ENCODE assay signal across 27 cellular contexts in genomic region chr12:81500788-81501187, GRCh38.
"Had no signal": no experiment of that assay in that cellular context is flagged by ENCODE, and none has a peak within 500 bp of the region (broad histone marks: within the 10 kb centered on the region; RNA-seq: fewer than 3 reads in every experiment).

No MANE protein-coding gene starts in this region.

- H3K36me3 Mint-ChIP-seq: naive thymus-derived CD4-positive, alpha-beta T cell had no signal

- H3K9me3 Mint-ChIP-seq: activated T-cell treated with anti-CD3 and anti-CD28 coated beads, Interleukin-2, amount 50 U/mL, for 4 hours; dendritic cell treated with granulocyte-macrophage colony-stimulating factor and Interleukin-4, amounts not matched to agents 40 ng/mL and 50 ng/mL, for 4 days; neural crest cell; T-helper 2 cell treated with Interferon-gamma antibody and Interleukin-4, amounts not matched to agents 5 μg/mL and 100 μg/mL, for 36 hours had no signal

- H3K4me1 ChIP-seq: esophagus squamous epithelium, pancreas, prostate gland, testis, transverse colon had no signal

- H3K27ac Mint-ChIP-seq: activated T-helper 17 cell treated with anti-CD3 and anti-CD28 coated beads, Interleukin-2, amount 50 U/mL, for 72 hours; dendritic cell treated with granulocyte-macrophage colony-stimulating factor and Interleukin-4, amounts not matched to agents 40 ng/mL and 50 ng/mL, for 4 days; naive thymus-derived CD4-positive, alpha-beta T cell; T-helper 2 cell treated with Interferon-gamma antibody and Interleukin-4, amounts not matched to agents 5 μg/mL and 100 μg/mL, for 36 hours had no signal

- H3K4me1 Mint-ChIP-seq: activated T-helper 17 cell treated with anti-CD3 and anti-CD28 coated beads, Interleukin-2, amount 50 U/mL, for 72 hours; central memory CD8-positive, alpha-beta T cell; naive thymus-derived CD4-positive, alpha-beta T cell; neural crest cell had no signal

- H3K27ac ChIP-seq: epithelial cell of prostate, esophagus squamous epithelium, pancreas, prostate gland, testis, transverse colon had no signal

- H3K27me3 ChIP-seq: esophagus squamous epithelium, heart right ventricle, pancreas, testis, transverse colon had no signal

- H3K9me3 ChIP-seq: esophagus squamous epithelium, pancreas, prostate gland, testis, transverse colon had no signal

- H3K4me3 Mint-ChIP-seq: activated T-cell treated with anti-CD3 and anti-CD28 coated beads, Interleukin-2, amount 50 U/mL, for 4 hours; activated T-helper 17 cell treated with anti-CD3 and anti-CD28 coated beads, Interleukin-2, amount 50 U/mL, for 72 hours; central memory CD8-positive, alpha-beta T cell; dendritic cell treated with granulocyte-macrophage colony-stimulating factor and Interleukin-4, amounts not matched to agents 40 ng/mL and 50 ng/mL, for 4 days; naive thymus-derived CD4-positive, alpha-beta T cell; neural crest cell; T-helper 2 cell treated with Interferon-gamma antibody and Interleukin-4, amounts not matched to agents 5 μg/mL and 100 μg/mL, for 36 hours had no signal

- H3K36me3 ChIP-seq: esophagus squamous epithelium, heart right ventricle, pancreas, prostate gland, transverse colon had no signal

- DNase-seq: activated CD4-positive, alpha-beta T cell treated with anti-CD3 and anti-CD28 coated beads for 48 hours; activated CD4-positive, alpha-beta T cell treated with anti-CD3 and anti-CD28 coated beads, Interleukin-2, amount 50 U/mL, for 48 hours; activated CD8-positive, alpha-beta memory T cell treated with anti-CD3 and anti-CD28 coated beads, Interleukin-2, amount 50 U/mL, for 48 hours; activated gamma-delta T cell treated with Interleukin-2 at 50 U/mL for 16 hours; activated naive CD4-positive, alpha-beta T cell treated with anti-CD3 and anti-CD28 coated beads, Interleukin-2, amount 50 U/mL, for 16 hours; activated T-cell treated with anti-CD3 and anti-CD28 coated beads, Interleukin-2, amount 50 U/mL, for 4 hours; amniotic stem cell; esophagus squamous epithelium; foreskin melanocyte; heart right ventricle; midbrain; naive thymus-derived CD4-positive, alpha-beta T cell; nucleus accumbens; pancreas; retina; stimulated activated CD4-positive, alpha-beta T cell treated with anti-CD3 and anti-CD28 coated beads, Interleukin-4, amount 100 ng/mL, for 1 hour; stimulated activated naive CD8-positive, alpha-beta T cell treated with anti-CD3 and anti-CD28 coated beads, Interleukin-15, Interleukin-2, amounts not matched to agents 100 U/mL and 50 U/mL, for 24 hours; T-helper 1 cell; testis; transverse colon had no signal

- H3K27me3 Mint-ChIP-seq: central memory CD8-positive, alpha-beta T cell; dendritic cell treated with granulocyte-macrophage colony-stimulating factor and Interleukin-4, amounts not matched to agents 40 ng/mL and 50 ng/mL, for 4 days; naive thymus-derived CD4-positive, alpha-beta T cell had no signal

- ATAC-seq: activated T-cell treated with anti-CD3 and anti-CD28 coated beads, Interleukin-2, amount 50 U/mL, for 4 hours; activated T-helper 17 cell treated with anti-CD3 and anti-CD28 coated beads, Interleukin-2, amount 50 U/mL, for 72 hours; naive thymus-derived CD4-positive, alpha-beta T cell; pancreas; stimulated activated naive CD8-positive, alpha-beta T cell treated with anti-CD3 and anti-CD28 coated beads, Interleukin-15, Interleukin-2, amounts not matched to agents 100 U/mL and 50 U/mL, for 24 hours had no signal

- H3K4me3 ChIP-seq: esophagus squamous epithelium, heart right ventricle, pancreas, prostate gland, testis, transverse colon had no signal
